In the genomic region with DNA sequence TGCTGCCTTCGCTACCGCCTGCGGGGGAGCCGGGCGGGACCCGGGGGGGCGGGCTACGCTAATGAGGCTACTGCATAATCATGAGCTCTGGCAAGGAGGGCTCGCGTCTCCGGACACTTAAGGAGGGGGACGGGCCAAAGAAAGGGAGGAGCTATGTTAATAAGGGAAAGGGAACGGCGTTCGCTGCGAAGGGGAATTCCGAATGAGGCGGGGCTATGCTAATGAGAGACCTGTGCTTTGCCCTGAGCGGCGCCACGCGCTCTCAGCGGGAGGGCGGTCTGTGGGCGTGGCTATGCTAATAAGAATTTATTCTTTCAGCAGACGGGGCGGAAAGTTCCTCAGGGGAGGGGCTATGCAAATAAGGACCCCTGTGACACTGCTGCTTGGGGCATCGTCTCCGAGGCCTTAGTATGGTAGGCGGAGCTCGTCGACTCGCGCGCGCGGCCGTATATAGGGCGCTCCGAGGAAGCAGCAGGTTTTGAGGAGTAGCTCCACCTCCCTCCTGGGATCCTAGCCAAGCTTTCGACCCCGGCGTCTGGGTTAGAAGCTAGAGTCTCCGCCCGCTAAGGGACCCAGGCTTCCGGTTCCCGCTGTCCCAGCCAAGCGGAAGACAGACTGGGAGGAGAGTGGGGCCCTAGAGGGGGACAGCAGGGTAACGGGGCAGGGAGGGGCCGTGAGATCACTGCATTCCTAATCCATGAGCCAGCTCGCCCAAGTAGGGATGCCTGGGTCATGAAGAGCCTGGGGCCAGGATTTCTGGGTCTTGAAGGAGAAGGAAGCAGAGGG, we compare ENCODE assay signal across 8 cellular contexts. TPM values are rescaled to one million over a fixed set of nuclear protein-coding genes. Genes with fewer than 3 reads are reported as not detected.
DNase-seq lines count a peak whose midpoint lies in the region; ATAC-seq, FAIRE-seq and TF ChIP-seq lines count a peak whose summit lies in the region.

A gene (minus strand): TSS at position 31 of the 786 bp plus-strand sequence. CDS start 45 bp downstream, outside the sequence.

- no peaks in the 10 kb centered on the region for H3K9me3 ChIP-seq in OCI-LY7 (ENCODE audit: low read length)

- peak; percentile 52 for ATAC-seq in GM21526 (IDR thresholded peaks at IDR 0.05; ENCODE audit: low FRiP score, unreplicated experiment)

- H4K20me1 ChIP-seq in OCI-LY7 (ENCODE audit: insufficient read depth, low read length) = no peaks in the 10 kb centered on the region; the same call in 1 of the 2 replicates

- H3K4me1 ChIP-seq in OCI-LY7 (ENCODE audit: insufficient read depth, low read length, poor library complexity, severe bottlenecking) = peaks cover 21% of the 10 kb centered on the region

- peak within 1 kb of the TSS; percentile 88 for H3K27ac ChIP-seq in OCI-LY7 (ENCODE audit: low read depth, low read length, poor library complexity, severe bottlenecking)

- no peak for FAIRE-seq in D721Med (lab: Jason Lieb, UNC)

- no peaks in the 10 kb centered on the region for H3K9me2 ChIP-seq in OCI-LY7 (ENCODE audit: insufficient read depth, low read length)

- no TSS peak for BruUV-seq in OCI-LY7 (replicated peaks; lab: Mats Ljungman, UMichigan)

- H3K4me2 ChIP-seq in OCI-LY7 (ENCODE audit: low read length) = peak within 1 kb of the TSS; percentile 99

- POLR2A ChIA-PET in OCI-LY7 (lab: Charles Lee) = interaction anchor here (0.6 to 1.6 kb wide), 10 partner anchors 22 to 146 kb away, joined by 3 to 18 read pairs (median 4); a partner anchor contains a TSS

- H3K4me3 ChIP-seq in OCI-LY7 (ENCODE audit: low read depth, low read length, poor library complexity, severe bottlenecking) = peak within 1 kb of the TSS; percentile 75

- peak within 1 kb of the TSS; percentile 46; the same call in 1 of the 2 replicates for H2AFZ ChIP-seq in OCI-LY7 (ENCODE audit: low read length)

- no peaks in the 10 kb centered on the region for H3K36me3 ChIP-seq in OCI-LY7 (ENCODE audit: insufficient read depth, low read length)

- TF ChIP-seq CTCF in D721Med (IDR thresholded peaks at IDR 0.05; ENCODE audit: insufficient read depth, missing control alignments) (no peak), OCI-LY7 (conservative IDR thresholded peaks at IDR 0.05; ENCODE audit: low read length) (no peak)

- DNase-seq in D721Med (ENCODE audit: insufficient read length, low spot score) (peak; percentile 85), HuH-7.5 (ENCODE audit: low spot score) (peak; percentile 98), OCI-LY7 (ENCODE audit: low spot score) (peak; percentile 100), activated T-cell treated with anti-CD3 and anti-CD28 coated beads for 4 hours (peak; percentile 99), epidermal melanocyte (ENCODE audit: insufficient read length, low spot score) (peak; percentile 95), middle frontal gyrus (ENCODE audit: extremely low spot score, low spot score) (peak; percentile 94)
- DNase-seq in stimulated activated CD8-positive, alpha-beta memory T cell treated with anti-CD3 and anti-CD28 coated beads, Interleukin-2, amount 100 ng/mL, for 48 hours (ENCODE audit: low read depth in 2 of 2) = peak; percentile 99 to 100

- CTCF ChIA-PET in OCI-LY7 (lab: Charles Lee; ENCODE audit: unreplicated experiment) = interaction anchor here (0.5 to 1.7 kb wide), 4 partner anchors 36 to 288 kb away, joined by 4 to 6 read pairs (median 5); no protein-coding TSS in a partner anchor

- intact Hi-C loops in OCI-LY7 (cut with micrococcal nuclease; ENCODE audit: unreplicated experiment) = loop anchor here (1.0 to 2.0 kb wide), 2 partner anchors 36 to 50 kb away; a partner anchor contains a TSS

- H3K79me2 ChIP-seq in OCI-LY7 (ENCODE audit: insufficient read depth, low read depth, low read length) = peaks cover 28% of the 10 kb centered on the region

RNA-seq across cellular contexts. Expression of the gene that starts here (rescaled TPM):
- total RNA-seq in OCI-LY7 (2014; rRNA removed; shearing (Covaris generic)) = 3.4 and 4.7 TPM in 2 replicates
- total RNA-seq in OCI-LY7 (2022) = 5.4 and 5.5 TPM in 2 replicates

Comparison
In these comparisons a context has a peak if more than half of its experiments do, and no peak if none do; other contexts are left out.
1. Peak in every context shown above with its lines: DNase-seq, ATAC-seq, H3K4me3 ChIP-seq and H3K27ac ChIP-seq.